8 cellular contexts compared by ENCODE assay signal in the genomic region with DNA sequence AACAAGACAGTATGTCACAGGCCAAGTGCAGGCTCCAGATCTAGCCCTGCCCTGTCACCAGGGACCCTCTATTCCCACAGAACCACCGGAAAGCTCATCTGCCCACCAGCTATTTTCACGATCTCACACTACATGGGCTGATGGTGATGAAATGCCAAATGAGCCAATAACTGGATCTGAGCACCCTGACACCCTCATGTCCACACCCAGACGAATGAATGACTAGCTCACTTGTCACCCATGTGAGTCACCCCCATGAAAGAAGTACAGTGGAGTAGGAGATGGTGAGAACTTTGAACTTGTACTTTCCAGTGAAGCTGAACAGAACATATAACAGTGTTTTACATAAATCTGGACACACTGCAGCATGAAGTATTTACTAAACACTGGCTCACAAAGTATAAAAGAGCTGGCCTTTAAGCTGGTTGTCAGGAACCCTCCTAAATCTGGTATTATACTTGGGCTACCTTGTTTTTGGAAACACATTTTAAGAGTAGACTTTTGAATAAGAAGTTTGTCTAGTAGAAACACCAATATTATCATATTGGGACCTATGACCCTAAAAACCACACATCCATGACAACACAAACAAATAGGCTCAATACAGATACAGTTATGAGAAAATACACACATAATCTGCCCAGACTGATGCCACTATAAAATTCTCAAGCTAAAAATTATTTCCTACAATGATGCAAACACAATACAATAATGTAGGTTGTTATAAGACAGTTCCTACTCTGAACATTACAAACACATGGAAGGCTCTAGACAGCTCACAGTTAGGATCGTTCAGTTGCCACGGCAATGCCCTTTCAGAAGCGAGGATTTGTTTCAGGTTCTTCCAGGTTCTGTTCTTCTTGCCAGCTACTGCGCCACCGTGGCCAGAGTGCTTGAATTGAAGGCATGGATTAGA. TPM values are rescaled to one million over a fixed set of nuclear protein-coding genes. Genes with fewer than 3 reads are reported as not detected.
A peak's percentile ranks its signal among the peaks of the same experiment; 100 is the strongest.
DNase-seq lines count a peak whose midpoint lies in the region; ATAC-seq and TF ChIP-seq lines count a peak whose summit lies in the region.

No MANE protein-coding gene starts in this region.

- H3K4me2 ChIP-seq in PC-3 (ENCODE audit: low read length) = peak overlapping the region; percentile 68

- H3K27me3 Mint-ChIP-seq in CD4-positive, alpha-beta memory T cell = no peaks in the 10 kb centered on the region

- peak overlapping the region in 1 of 7 donors; percentile 12 for H3K27ac Mint-ChIP-seq in CD4-positive, alpha-beta memory T cell

- H3K4me3 Mint-ChIP-seq in CD4-positive, alpha-beta memory T cell = no peak overlapping the region

- H3K27me3 ChIP-seq in PC-3 (ENCODE audit: low read length) = no peaks in the 10 kb centered on the region
- H3K27me3 ChIP-seq in CD4-positive, alpha-beta memory T cell (ENCODE audit: insufficient read depth, low read length) = no peaks in the 10 kb centered on the region

- peaks cover 19 to 32% of the 10 kb centered on the region in 2 donors for H3K36me3 Mint-ChIP-seq in CD4-positive, alpha-beta memory T cell

- H3K9me3 Mint-ChIP-seq in CD4-positive, alpha-beta memory T cell = no peaks in the 10 kb centered on the region

- peak overlapping the region; percentile 89 for H3K9ac ChIP-seq in PC-3 (ENCODE audit: low read length)

- no peaks in the 10 kb centered on the region for H3F3A ChIP-seq in PC-3 (ENCODE audit: low read length, unreplicated experiment)

- H3K79me2 ChIP-seq in PC-3 (ENCODE audit: low read length) = peaks cover 29% of the 10 kb centered on the region

- H2AFZ ChIP-seq in PC-3 (ENCODE audit: low read length) = no peak overlapping the region

- no peaks in the 10 kb centered on the region for H3K9me2 ChIP-seq in PC-3 (replicated peaks; ENCODE audit: low read length)

- no peaks in the 10 kb centered on the region for H4K20me1 ChIP-seq in PC-3 (ENCODE audit: low read length)

- no peak for TF ChIP-seq CTCF in PC-3 (conservative IDR thresholded peaks at IDR 0.05; ENCODE audit: low read depth, low read length)

- no peaks in the 10 kb centered on the region for H3K36me3 ChIP-seq in PC-3 (ENCODE audit: low read depth, low read length)
- no peaks in the 10 kb centered on the region for H3K36me3 ChIP-seq in CD4-positive, alpha-beta memory T cell (ENCODE audit: insufficient read depth, low read length)

- H3K27ac ChIP-seq in PC-3 (ENCODE audit: low read length) = peak overlapping the region; percentile 98
- H3K27ac ChIP-seq in epithelial cell of prostate = peak overlapping the region; percentile 96
- H3K27ac ChIP-seq in CD4-positive, alpha-beta memory T cell (ENCODE audit: low read depth, low read length) = no peak overlapping the region

- ATAC-seq in PC-3 = peak; percentile 91
- no peak for ATAC-seq in HG03095 (IDR thresholded peaks at IDR 0.05; ENCODE audit: unreplicated experiment)
- ATAC-seq in HG02970 (IDR thresholded peaks at IDR 0.05; ENCODE audit: low FRiP score, unreplicated experiment) = no peak

- CTCF ChIA-PET in PC-3 (lab: Charles Lee) = interaction anchor here (1.1 kb wide), 1 partner anchor 92 kb away, joined by 4 read pairs; no protein-coding TSS in a partner anchor
- CTCF ChIA-PET in CD4-positive, alpha-beta memory T cell (lab: Charles Lee; ENCODE audit: partially characterized antibody) = no interaction called here

- peaks cover 45% of the 10 kb centered on the region for H3K4me1 ChIP-seq in PC-3 (ENCODE audit: insufficient read depth, low read length)
- H3K4me1 ChIP-seq in CD4-positive, alpha-beta memory T cell (ENCODE audit: insufficient read depth, low read length) = no peaks in the 10 kb centered on the region

- peak overlapping the region; percentile 48 for H3K4me3 ChIP-seq in PC-3 (ENCODE audit: low read length)
- H3K4me3 ChIP-seq in CD4-positive, alpha-beta memory T cell (ENCODE audit: low read length in 2 of 2) = no peak overlapping the region

- TSS peak; percentile 80 for BruUV-seq in PC-3 (replicated peaks; lab: Mats Ljungman, UMichigan)

- intact Hi-C loops in PC-3 (cut with micrococcal nuclease) = loop anchor here (1.0 to 10.0 kb wide), 5 partner anchors 20 to 159 kb away; a partner anchor contains a TSS
- intact Hi-C loops in CD4-positive, alpha-beta memory T cell (cut with micrococcal nuclease) = no loop called here

- H3K4me1 Mint-ChIP-seq in CD4-positive, alpha-beta memory T cell = peaks cover 0 to 13% (median under 1%) of the 10 kb centered on the region in 4 donors

- H3K9me3 ChIP-seq in PC-3 (ENCODE audit: low read length) = no peaks in the 10 kb centered on the region
- H3K9me3 ChIP-seq in CD4-positive, alpha-beta memory T cell (ENCODE audit: control insufficient read depth in 1 of 2, low read length in 2 of 2) = no peaks in the 10 kb centered on the region

- DNase-seq in activated CD8-positive, alpha-beta memory T cell treated with anti-CD3 and anti-CD28 coated beads, Interleukin-2, amount 50 U/mL, for 24 hours (ENCODE audit: extremely low read depth) = peak; percentile 25
- no peak for DNase-seq in activated CD8-positive, alpha-beta memory T cell treated with anti-CD3 and anti-CD28 coated beads for 24 hours
- DNase-seq in PC-3 (peak; percentile 83), epithelial cell of prostate (ENCODE audit: low read depth, low spot score) (peak; percentile 95), pons (ENCODE audit: low spot score) (peak; percentile 22)
- no peak for DNase-seq in CD4-positive, alpha-beta memory T cell

- POLR2A ChIA-PET in PC-3 (lab: Charles Lee; ENCODE audit: unreplicated experiment) = interaction anchor here (0.6 to 1.1 kb wide), 8 partner anchors 13 to 330 kb away, joined by 3 to 9 read pairs (median 4); a partner anchor contains a TSS
- POLR2A ChIA-PET in CD4-positive, alpha-beta memory T cell (lab: Charles Lee; ENCODE audit: partially characterized antibody) = no interaction called here

RNA-seq across cellular contexts. Expression of a gene that starts 19.0 kb away (rescaled TPM):
- total RNA-seq in PC-3 (2014; rRNA removed) = 6.8 and 16.1 TPM in 2 replicates
- 10 to 100 TPM; 27.3 to 30.3 TPM for total RNA-seq in CD4-positive, alpha-beta memory T cell
- 10 to 100 TPM; 18.9 to 28.9 TPM for polyA plus RNA-seq in CD4-positive, alpha-beta memory T cell

Comparison
In these comparisons a context has a peak if more than half of its experiments do, and no peak if none do; other contexts are left out.
1. DNase-seq: peak in activated CD8-positive, alpha-beta memory T cell treated with anti-CD3 and anti-CD28 coated beads, Interleukin-2, amount 50 U/mL, for 24 hours (single experiment), PC-3 (single experiment), epithelial cell of prostate (single experiment) and pons (single experiment); none in activated CD8-positive, alpha-beta memory T cell treated with anti-CD3 and anti-CD28 coated beads for 24 hours (single experiment) and CD4-positive, alpha-beta memory T cell (0 of 5).